In genomic region chr1:110915804-110916203, GRCh38 we compare ENCODE assay signal across 25 cellular contexts. TPM values are rescaled to one million over a fixed set of nuclear protein-coding genes. Genes with fewer than 3 reads are reported as not detected.
"Had no signal": no experiment of that assay in that cellular context is flagged by ENCODE, and none has a peak within 500 bp of the region (broad histone marks: within the 10 kb centered on the region; RNA-seq: fewer than 3 reads in every experiment).

No MANE protein-coding gene starts in this region.

- H3K27ac ChIP-seq: heart left ventricle, spleen, thoracic aorta, transverse colon had no signal

- H3K4me1 Mint-ChIP-seq: neural crest cell had no signal

- DNase-seq: effector memory CD4-positive, alpha-beta T cell; heart left ventricle; hippocampal formation; left colon; left ventricle myocardium superior; mesendoderm; naive thymus-derived CD4-positive, alpha-beta T cell; posterior cingulate gyrus; spleen; stimulated activated CD4-positive, alpha-beta T cell treated with anti-CD3 and anti-CD28 coated beads, Interleukin-15, amount 100 ng/mL, for 24 hours; stimulated activated CD4-positive, alpha-beta T cell treated with anti-CD3 and anti-CD28 coated beads, Interleukin-1b, Interleukin-23, amount 100 ng/mL, for 48 hours; stimulated activated CD4-positive, alpha-beta T cell treated with anti-CD3 and anti-CD28 coated beads, Interleukin-4, amount 100 ng/mL, for 24 hours; stimulated activated naive B cell treated with anti-CD40 and anti-IgM and Interleukin-4, amounts not matched to agents 10 μg/mL and 1 μg/mL and 100 μg/mL, for 72 hours; stimulated activated naive CD8-positive, alpha-beta T cell treated with anti-CD3 and anti-CD28 coated beads, Interleukin-15, amount 100 ng/mL, for 72 hours; transverse colon had no signal

- ATAC-seq: esophagus mucosa; heart left ventricle; left colon; left ventricle myocardium superior; naive thymus-derived CD4-positive, alpha-beta T cell; sciatic nerve; stimulated activated naive B cell treated with anti-CD40 and anti-IgM and Interleukin-4, amounts not matched to agents 10 μg/mL and 1 μg/mL and 100 μg/mL, for 72 hours; stimulated activated naive CD8-positive, alpha-beta T cell treated with anti-CD3 and anti-CD28 coated beads, Interleukin-15, amount 100 ng/mL, for 72 hours had no signal

- H3K4me3 Mint-ChIP-seq: neural crest cell; stimulated activated naive B cell treated with anti-CD40 and anti-IgM and Interleukin-4, amounts not matched to agents 10 μg/mL and 1 μg/mL and 100 μg/mL, for 72 hours had no signal

- H3K36me3 ChIP-seq: heart left ventricle, spleen, thoracic aorta, transverse colon had no signal

- H3K27me3 ChIP-seq: heart left ventricle, spleen, transverse colon had no signal

- H3K27ac Mint-ChIP-seq: stimulated activated naive B cell treated with anti-CD40 and anti-IgM and Interleukin-4, amounts not matched to agents 10 μg/mL and 1 μg/mL and 100 μg/mL, for 72 hours; stimulated activated naive CD8-positive, alpha-beta T cell treated with anti-CD3 and anti-CD28 coated beads, Interleukin-15, amount 100 ng/mL, for 72 hours had no signal

- H3K4me3 ChIP-seq: heart left ventricle, spleen, thoracic aorta, transverse colon had no signal

RNA-seq across cellular contexts. Expression of gene CD53, which starts 42.9 kb away (rescaled TPM):
- total RNA-seq: fibroblast of lung, glomerular endothelial cell, kidney epithelial cell, lung microvascular endothelial cell, neural crest cell, osteocyte, pulmonary artery endothelial cell had no signal
- polyA plus RNA-seq: fibroblast of lung had no signal
